ENCODE assay signal across 1 cellular context in the genomic region with DNA sequence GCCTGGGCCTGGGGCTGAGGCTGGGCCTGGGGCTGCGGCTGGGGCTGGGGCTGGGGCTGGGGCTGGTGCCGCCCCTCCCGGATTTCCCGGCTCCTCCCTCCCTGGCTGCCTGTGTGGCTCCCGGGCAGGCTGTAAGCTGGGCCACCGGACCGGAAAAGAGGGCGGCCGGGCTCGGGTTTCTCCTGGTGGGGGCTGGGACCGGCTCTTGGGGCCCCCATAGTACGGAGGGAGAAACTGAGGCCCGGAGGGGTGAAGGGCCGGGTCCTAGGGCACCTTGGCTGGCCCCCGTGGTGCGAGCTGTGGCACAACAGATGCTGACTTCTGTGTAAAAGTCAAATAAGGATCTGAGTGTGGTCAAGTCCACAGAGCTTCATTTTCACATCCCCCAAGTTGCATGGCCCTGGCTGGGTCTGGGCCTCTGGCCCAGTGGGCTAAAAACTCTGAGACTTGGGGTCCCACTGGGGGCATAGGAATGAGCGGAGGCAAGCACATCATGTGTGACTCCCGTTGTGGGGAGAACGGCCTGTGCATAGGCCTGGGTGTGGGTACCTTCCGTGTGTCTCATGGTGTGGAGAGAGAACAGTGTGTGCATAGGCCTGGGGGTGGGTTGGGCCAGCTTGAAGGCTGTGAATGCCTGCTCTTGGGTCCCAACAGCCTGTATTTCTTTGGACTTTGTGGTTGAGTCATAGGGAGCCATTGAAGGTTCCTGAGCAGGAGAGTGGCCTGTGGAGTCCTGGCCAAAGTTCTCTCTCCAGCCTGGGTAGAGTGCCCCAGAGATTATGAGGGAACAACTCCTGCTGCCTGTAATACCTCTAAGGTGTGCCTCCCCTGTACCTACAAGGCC.
TF ChIP-seq lines count a peak whose summit lies in the region.

No MANE protein-coding gene starts in this region.

TF ChIP-seq in HepG2, 621 proteins besides CTCF, POLR2A, EP300 and RAD21 (continued from another document and continues in another):
- TF ChIP-seq, protein P1, sequence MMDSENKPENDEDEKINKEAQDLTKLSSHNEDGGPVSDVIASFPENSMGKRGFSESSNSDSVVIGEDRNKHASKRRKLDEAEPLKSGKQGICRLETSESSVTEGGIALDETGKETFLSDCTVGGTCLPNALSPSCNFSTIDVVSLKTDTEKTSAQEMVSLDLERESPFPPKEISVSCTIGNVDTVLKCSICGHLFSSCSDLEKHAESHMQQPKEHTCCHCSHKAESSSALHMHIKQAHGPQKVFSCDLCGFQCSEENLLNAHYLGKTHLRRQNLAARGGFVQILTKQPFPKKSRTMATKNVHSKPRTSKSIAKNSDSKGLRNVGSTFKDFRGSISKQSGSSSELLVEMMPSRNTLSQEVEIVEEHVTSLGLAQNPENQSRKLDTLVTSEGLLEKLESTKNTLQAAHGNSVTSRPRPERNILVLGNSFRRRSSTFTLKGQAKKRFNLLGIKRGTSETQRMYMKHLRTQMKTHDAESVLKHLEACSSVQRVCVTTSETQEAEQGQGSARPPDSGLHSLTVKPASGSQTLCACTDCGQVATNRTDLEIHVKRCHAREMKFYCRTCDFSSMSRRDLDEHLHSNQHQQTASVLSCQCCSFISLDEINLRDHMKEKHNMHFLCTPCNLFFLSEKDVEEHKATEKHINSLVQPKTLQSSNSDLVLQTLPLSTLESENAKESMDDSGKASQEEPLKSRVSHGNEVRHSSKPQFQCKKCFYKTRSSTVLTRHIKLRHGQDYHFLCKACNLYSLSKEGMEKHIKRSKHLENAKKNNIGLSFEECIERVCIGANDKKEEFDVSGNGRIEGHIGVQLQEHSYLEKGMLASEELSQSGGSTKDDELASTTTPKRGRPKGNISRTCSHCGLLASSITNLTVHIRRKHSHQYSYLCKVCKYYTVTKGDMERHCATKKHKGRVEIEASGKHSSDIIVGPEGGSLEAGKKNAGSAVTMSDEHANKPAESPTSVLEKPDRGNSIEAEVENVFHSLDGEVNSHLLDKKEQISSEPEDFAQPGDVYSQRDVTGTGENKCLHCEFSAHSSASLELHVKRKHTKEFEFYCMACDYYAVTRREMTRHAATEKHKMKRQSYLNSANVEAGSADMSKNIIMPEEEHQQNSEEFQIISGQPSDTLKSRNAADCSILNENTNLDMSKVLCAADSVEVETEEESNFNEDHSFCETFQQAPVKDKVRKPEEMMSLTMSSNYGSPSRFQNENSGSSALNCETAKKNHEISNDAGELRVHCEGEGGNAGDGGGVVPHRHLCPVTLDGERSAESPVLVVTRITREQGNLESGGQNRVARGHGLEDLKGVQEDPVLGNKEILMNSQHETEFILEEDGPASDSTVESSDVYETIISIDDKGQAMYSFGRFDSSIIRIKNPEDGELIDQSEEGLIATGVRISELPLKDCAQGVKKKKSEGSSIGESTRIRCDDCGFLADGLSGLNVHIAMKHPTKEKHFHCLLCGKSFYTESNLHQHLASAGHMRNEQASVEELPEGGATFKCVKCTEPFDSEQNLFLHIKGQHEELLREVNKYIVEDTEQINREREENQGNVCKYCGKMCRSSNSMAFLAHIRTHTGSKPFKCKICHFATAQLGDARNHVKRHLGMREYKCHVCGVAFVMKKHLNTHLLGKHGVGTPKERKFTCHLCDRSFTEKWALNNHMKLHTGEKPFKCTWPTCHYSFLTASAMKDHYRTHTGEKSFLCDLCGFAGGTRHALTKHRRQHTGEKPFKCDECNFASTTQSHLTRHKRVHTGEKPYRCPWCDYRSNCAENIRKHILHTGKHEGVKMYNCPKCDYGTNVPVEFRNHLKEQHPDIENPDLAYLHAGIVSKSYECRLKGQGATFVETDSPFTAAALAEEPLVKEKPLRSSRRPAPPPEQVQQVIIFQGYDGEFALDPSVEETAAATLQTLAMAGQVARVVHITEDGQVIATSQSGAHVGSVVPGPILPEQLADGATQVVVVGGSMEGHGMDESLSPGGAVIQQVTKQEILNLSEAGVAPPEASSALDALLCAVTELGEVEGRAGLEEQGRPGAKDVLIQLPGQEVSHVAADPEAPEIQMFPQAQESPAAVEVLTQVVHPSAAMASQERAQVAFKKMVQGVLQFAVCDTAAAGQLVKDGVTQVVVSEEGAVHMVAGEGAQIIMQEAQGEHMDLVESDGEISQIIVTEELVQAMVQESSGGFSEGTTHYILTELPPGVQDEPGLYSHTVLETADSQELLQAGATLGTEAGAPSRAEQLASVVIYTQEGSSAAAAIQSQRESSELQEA (CRISPR knock-in tag; IDR thresholded peaks at IDR 0.05; ENCODE audit: not compliant biosample characterization) = no peak
- TF ChIP-seq ZNF839 (CRISPR knock-in tag; IDR thresholded peaks at IDR 0.05; ENCODE audit: borderline replicate concordance) (no peak), ZFYVE20 (CRISPR knock-in tag; IDR thresholded peaks at IDR 0.05; ENCODE audit: borderline replicate concordance, low read depth) (no peak), ZNF780A (CRISPR knock-in tag; IDR thresholded peaks at IDR 0.05) (no peak), PHF5A (CRISPR knock-in tag; IDR thresholded peaks at IDR 0.05; ENCODE audit: low read depth, unreplicated experiment) (no peak), ZNF432 (CRISPR knock-in tag; IDR thresholded peaks at IDR 0.05; ENCODE audit: borderline replicate concordance) (no peak), FIP1L1 (IDR thresholded peaks at IDR 0.05; ENCODE audit: borderline replicate concordance, insufficient read depth, low read depth, low read length) (no peak), ZNF430 (CRISPR knock-in tag; IDR thresholded peaks at IDR 0.05) (no peak), HMG20B (CRISPR knock-in tag; conservative IDR thresholded peaks at IDR 0.05) (no peak), TCF7 (IDR thresholded peaks at IDR 0.05; ENCODE audit: low read depth) (no peak), RORA (CRISPR knock-in tag; IDR thresholded peaks at IDR 0.05) (no peak), SIN3A (IDR thresholded peaks at IDR 0.05; ENCODE audit: borderline replicate concordance, low read depth, low read length) (no peak), ZNF333 (CRISPR knock-in tag; IDR thresholded peaks at IDR 0.05; ENCODE audit: borderline replicate concordance) (no peak), POGZ (CRISPR knock-in tag; IDR thresholded peaks at IDR 0.05) (no peak), GZF1 (CRISPR knock-in tag; IDR thresholded peaks at IDR 0.05) (no peak), MTA3 (CRISPR knock-in tag; IDR thresholded peaks at IDR 0.05) (no peak)
- TF ChIP-seq, protein P2, sequence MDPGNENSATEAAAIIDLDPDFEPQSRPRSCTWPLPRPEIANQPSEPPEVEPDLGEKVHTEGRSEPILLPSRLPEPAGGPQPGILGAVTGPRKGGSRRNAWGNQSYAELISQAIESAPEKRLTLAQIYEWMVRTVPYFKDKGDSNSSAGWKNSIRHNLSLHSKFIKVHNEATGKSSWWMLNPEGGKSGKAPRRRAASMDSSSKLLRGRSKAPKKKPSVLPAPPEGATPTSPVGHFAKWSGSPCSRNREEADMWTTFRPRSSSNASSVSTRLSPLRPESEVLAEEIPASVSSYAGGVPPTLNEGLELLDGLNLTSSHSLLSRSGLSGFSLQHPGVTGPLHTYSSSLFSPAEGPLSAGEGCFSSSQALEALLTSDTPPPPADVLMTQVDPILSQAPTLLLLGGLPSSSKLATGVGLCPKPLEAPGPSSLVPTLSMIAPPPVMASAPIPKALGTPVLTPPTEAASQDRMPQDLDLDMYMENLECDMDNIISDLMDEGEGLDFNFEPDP (CRISPR knock-in tag; conservative IDR thresholded peaks at IDR 0.05) = 0 out of 2 replicates have a peak, but pooled peaks have one; percentile 57
- TF ChIP-seq, protein P3, sequence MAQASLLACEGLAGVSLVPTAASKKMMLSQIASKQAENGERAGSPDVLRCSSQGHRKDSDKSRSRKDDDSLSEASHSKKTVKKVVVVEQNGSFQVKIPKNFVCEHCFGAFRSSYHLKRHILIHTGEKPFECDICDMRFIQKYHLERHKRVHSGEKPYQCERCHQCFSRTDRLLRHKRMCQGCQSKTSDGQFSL (CRISPR knock-in tag; IDR thresholded peaks at IDR 0.05) = no peak
- TF ChIP-seq, protein P4, sequence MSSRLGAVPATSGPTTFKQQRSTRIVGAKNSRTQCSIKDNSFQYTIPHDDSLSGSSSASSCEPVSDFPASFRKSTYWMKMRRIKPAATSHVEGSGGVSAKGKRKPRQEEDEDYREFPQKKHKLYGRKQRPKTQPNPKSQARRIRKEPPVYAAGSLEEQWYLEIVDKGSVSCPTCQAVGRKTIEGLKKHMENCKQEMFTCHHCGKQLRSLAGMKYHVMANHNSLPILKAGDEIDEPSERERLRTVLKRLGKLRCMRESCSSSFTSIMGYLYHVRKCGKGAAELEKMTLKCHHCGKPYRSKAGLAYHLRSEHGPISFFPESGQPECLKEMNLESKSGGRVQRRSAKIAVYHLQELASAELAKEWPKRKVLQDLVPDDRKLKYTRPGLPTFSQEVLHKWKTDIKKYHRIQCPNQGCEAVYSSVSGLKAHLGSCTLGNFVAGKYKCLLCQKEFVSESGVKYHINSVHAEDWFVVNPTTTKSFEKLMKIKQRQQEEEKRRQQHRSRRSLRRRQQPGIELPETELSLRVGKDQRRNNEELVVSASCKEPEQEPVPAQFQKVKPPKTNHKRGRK (CRISPR knock-in tag; IDR thresholded peaks at IDR 0.05) = no peak
- TF ChIP-seq, protein P5, sequence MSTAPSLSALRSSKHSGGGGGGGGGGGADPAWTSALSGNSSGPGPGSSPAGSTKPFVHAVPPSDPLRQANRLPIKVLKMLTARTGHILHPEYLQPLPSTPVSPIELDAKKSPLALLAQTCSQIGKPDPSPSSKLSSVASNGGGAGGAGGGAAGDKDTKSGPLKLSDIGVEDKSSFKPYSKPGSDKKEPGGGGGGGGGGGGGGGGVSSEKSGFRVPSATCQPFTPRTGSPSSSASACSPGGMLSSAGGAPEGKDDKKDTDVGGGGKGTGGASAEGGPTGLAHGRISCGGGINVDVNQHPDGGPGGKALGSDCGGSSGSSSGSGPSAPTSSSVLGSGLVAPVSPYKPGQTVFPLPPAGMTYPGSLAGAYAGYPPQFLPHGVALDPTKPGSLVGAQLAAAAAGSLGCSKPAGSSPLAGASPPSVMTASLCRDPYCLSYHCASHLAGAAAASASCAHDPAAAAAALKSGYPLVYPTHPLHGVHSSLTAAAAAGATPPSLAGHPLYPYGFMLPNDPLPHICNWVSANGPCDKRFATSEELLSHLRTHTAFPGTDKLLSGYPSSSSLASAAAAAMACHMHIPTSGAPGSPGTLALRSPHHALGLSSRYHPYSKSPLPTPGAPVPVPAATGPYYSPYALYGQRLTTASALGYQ (CRISPR knock-in tag; IDR thresholded peaks at IDR 0.05) = no peak
- TF ChIP-seq, protein P6, sequence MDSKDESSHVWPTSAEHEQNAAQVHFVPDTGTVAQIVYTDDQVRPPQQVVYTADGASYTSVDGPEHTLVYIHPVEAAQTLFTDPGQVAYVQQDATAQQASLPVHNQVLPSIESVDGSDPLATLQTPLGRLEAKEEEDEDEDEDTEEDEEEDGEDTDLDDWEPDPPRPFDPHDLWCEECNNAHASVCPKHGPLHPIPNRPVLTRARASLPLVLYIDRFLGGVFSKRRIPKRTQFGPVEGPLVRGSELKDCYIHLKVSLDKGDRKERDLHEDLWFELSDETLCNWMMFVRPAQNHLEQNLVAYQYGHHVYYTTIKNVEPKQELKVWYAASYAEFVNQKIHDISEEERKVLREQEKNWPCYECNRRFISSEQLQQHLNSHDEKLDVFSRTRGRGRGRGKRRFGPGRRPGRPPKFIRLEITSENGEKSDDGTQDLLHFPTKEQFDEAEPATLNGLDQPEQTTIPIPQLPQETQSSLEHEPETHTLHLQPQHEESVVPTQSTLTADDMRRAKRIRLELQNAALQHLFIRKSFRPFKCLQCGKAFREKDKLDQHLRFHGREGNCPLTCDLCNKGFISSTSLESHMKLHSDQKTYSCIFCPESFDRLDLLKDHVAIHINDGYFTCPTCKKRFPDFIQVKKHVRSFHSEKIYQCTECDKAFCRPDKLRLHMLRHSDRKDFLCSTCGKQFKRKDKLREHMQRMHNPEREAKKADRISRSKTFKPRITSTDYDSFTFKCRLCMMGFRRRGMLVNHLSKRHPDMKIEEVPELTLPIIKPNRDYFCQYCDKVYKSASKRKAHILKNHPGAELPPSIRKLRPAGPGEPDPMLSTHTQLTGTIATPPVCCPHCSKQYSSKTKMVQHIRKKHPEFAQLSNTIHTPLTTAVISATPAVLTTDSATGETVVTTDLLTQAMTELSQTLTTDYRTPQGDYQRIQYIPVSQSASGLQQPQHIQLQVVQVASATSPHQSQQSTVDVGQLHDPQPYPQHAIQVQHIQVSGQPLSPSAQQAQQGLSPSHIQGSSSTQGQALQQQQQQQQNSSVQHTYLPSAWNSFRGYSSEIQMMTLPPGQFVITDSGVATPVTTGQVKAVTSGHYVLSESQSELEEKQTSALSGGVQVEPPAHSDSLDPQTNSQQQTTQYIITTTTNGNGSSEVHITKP (CRISPR knock-in tag; IDR thresholded peaks at IDR 0.05; ENCODE audit: low read depth) = no peak
- TF ChIP-seq, protein P7, sequence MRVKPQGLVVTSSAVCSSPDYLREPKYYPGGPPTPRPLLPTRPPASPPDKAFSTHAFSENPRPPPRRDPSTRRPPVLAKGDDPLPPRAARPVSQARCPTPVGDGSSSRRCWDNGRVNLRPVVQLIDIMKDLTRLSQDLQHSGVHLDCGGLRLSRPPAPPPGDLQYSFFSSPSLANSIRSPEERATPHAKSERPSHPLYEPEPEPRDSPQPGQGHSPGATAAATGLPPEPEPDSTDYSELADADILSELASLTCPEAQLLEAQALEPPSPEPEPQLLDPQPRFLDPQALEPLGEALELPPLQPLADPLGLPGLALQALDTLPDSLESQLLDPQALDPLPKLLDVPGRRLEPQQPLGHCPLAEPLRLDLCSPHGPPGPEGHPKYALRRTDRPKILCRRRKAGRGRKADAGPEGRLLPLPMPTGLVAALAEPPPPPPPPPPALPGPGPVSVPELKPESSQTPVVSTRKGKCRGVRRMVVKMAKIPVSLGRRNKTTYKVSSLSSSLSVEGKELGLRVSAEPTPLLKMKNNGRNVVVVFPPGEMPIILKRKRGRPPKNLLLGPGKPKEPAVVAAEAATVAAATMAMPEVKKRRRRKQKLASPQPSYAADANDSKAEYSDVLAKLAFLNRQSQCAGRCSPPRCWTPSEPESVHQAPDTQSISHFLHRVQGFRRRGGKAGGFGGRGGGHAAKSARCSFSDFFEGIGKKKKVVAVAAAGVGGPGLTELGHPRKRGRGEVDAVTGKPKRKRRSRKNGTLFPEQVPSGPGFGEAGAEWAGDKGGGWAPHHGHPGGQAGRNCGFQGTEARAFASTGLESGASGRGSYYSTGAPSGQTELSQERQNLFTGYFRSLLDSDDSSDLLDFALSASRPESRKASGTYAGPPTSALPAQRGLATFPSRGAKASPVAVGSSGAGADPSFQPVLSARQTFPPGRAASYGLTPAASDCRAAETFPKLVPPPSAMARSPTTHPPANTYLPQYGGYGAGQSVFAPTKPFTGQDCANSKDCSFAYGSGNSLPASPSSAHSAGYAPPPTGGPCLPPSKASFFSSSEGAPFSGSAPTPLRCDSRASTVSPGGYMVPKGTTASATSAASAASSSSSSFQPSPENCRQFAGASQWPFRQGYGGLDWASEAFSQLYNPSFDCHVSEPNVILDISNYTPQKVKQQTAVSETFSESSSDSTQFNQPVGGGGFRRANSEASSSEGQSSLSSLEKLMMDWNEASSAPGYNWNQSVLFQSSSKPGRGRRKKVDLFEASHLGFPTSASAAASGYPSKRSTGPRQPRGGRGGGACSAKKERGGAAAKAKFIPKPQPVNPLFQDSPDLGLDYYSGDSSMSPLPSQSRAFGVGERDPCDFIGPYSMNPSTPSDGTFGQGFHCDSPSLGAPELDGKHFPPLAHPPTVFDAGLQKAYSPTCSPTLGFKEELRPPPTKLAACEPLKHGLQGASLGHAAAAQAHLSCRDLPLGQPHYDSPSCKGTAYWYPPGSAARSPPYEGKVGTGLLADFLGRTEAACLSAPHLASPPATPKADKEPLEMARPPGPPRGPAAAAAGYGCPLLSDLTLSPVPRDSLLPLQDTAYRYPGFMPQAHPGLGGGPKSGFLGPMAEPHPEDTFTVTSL (CRISPR knock-in tag; IDR thresholded peaks at IDR 0.05; ENCODE audit: borderline replicate concordance) = no peak
- TF ChIP-seq, protein P8, sequence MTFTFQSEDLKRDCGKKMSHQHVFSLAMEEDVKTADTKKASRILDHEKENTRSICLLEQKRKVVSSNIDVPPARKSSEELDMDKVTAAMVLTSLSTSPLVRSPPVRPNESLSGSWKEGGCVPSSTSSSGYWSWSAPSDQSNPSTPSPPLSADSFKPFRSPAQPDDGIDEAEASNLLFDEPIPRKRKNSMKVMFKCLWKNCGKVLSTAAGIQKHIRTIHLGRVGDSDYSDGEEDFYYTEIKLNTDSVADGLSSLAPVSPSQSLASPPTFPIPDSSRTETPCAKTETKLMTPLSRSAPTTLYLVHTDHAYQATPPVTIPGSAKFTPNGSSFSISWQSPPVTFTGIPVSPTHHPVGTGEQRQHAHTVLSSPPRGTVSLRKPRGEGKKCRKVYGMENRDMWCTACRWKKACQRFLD (CRISPR knock-in tag; IDR thresholded peaks at IDR 0.05; ENCODE audit: borderline replicate concordance) = no peak
